In the genomic region with DNA sequence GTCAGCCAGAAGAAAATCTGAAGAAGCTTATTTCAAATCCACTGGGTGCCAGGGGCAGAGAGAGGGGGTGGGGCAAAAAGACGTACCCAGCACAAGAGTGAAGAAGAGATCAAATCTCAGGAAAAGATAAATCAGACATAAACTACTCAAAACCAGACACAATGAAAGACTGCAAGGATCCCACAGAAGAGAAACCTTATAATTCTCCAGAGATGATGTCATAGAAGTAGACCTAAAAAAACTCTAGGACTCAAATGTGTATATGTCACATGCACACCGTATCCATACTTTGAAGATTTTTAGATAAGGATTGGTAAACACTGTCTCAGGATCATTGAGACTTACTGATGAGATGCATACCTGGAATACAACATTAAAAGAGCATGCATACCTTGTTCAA, we compare ENCODE assay signal across 1 cellular context.
TF ChIP-seq lines count a peak whose summit lies in the region.

No MANE protein-coding gene starts in this region.

TF ChIP-seq in HCT116, 20 proteins besides CTCF, POLR2A, EP300 and RAD21:
- TF ChIP-seq, protein P1, sequence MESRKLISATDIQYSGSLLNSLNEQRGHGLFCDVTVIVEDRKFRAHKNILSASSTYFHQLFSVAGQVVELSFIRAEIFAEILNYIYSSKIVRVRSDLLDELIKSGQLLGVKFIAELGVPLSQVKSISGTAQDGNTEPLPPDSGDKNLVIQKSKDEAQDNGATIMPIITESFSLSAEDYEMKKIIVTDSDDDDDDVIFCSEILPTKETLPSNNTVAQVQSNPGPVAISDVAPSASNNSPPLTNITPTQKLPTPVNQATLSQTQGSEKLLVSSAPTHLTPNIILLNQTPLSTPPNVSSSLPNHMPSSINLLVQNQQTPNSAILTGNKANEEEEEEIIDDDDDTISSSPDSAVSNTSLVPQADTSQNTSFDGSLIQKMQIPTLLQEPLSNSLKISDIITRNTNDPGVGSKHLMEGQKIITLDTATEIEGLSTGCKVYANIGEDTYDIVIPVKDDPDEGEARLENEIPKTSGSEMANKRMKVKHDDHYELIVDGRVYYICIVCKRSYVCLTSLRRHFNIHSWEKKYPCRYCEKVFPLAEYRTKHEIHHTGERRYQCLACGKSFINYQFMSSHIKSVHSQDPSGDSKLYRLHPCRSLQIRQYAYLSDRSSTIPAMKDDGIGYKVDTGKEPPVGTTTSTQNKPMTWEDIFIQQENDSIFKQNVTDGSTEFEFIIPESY (IDR thresholded peaks at IDR 0.05; ENCODE audit: extremely low read depth, insufficient replicate concordance, low read length): no peak
- TF ChIP-seq, protein P2, sequence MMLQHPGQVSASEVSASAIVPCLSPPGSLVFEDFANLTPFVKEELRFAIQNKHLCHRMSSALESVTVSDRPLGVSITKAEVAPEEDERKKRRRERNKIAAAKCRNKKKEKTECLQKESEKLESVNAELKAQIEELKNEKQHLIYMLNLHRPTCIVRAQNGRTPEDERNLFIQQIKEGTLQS (IDR thresholded peaks at IDR 0.05): no peak
- no peak for TF ChIP-seq EGR1 (IDR thresholded peaks at IDR 0.05; ENCODE audit: low read depth)
- TF ChIP-seq TCF7L2 (IDR thresholded peaks at IDR 0.05; ENCODE audit: borderline replicate concordance, extremely low read depth, insufficient read depth, insufficient read length): no peak
- no peak for TF ChIP-seq ZFX (IDR thresholded peaks at IDR 0.05)
- TF ChIP-seq SRF (IDR thresholded peaks at IDR 0.05; ENCODE audit: low read depth): no peak
- no peak for TF ChIP-seq CEBPB (IDR thresholded peaks at IDR 0.05; ENCODE audit: low read depth)
- no peak for TF ChIP-seq JUND (IDR thresholded peaks at IDR 0.05)
- no peak for TF ChIP-seq FOSL1 (IDR thresholded peaks at IDR 0.05; ENCODE audit: low read depth)
TF ChIP-seq in HCT116: peak in this region for 0.
